In the genomic region with DNA sequence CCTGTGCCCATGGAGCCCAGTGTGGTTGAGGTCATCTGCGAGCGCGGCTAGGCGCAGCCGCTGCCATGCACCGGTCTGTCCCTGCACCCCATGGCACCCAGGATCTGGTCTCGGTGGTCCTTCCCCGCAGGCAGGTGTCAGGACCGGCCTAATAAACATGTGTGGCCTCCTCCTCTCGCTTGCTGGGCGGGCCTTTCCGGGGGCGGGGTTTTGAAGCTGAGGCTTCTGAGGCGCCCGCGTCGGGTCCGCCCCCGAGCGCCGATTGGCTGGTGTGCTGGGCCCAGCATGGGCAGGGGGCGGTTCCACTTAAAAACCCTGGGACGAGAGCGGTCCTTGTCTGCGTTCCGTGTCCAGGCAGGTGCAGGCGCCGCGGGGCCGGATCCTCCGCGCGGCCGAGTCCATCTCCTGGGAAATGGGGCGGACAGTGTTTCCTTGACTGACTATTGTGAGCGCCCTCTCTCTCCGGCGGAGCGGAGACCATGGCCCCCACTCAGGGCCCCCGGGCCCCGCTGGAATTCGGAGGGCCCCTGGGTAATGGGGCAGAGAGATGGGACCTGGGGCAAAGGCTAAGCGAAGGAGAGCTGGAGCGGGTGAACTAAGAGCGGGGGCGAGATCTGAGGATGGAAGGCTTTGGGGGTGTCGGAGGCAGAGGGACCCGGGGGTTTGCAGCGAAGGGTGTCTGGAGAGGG, we compare ENCODE assay signal across 1 cellular context.
TF ChIP-seq lines count a peak whose summit lies in the region.

A gene (plus strand): TSS at position 336 of the 689 bp plus-strand sequence. CDS start 144 bp downstream, at position 480.

TF ChIP-seq in HepG2, 621 proteins besides CTCF, POLR2A, EP300 and RAD21 (continued from another document and continues in another):
- TF ChIP-seq, protein P1, sequence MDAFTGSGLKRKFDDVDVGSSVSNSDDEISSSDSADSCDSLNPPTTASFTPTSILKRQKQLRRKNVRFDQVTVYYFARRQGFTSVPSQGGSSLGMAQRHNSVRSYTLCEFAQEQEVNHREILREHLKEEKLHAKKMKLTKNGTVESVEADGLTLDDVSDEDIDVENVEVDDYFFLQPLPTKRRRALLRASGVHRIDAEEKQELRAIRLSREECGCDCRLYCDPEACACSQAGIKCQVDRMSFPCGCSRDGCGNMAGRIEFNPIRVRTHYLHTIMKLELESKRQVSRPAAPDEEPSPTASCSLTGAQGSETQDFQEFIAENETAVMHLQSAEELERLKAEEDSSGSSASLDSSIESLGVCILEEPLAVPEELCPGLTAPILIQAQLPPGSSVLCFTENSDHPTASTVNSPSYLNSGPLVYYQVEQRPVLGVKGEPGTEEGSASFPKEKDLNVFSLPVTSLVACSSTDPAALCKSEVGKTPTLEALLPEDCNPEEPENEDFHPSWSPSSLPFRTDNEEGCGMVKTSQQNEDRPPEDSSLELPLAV (CRISPR knock-in tag; conservative IDR thresholded peaks at IDR 0.05; ENCODE audit: low read depth), result no peak
- TF ChIP-seq JUNB (CRISPR knock-in tag; IDR thresholded peaks at IDR 0.05; ENCODE audit: borderline replicate concordance) (no peak), RNF2 (conservative IDR thresholded peaks at IDR 0.05; ENCODE audit: low read depth) (no peak), MED1 (CRISPR knock-in tag; IDR thresholded peaks at IDR 0.05) (peak; percentile 74), PITX1 (CRISPR knock-in tag; IDR thresholded peaks at IDR 0.05) (peak; percentile 54; the same call in 1 of the 2 replicates), ZNF879 (CRISPR knock-in tag; IDR thresholded peaks at IDR 0.05) (no peak), ZNF20 (CRISPR knock-in tag; IDR thresholded peaks at IDR 0.05) (no peak), ZC3H4 (CRISPR knock-in tag; IDR thresholded peaks at IDR 0.05; ENCODE audit: borderline replicate concordance) (0 out of 2 replicates have a peak, but pooled peaks have one; percentile 32), CCDC6 (CRISPR knock-in tag; IDR thresholded peaks at IDR 0.05) (0 out of 2 replicates have a peak, but pooled peaks have one; percentile 46), NFYC (CRISPR knock-in tag; IDR thresholded peaks at IDR 0.05) (peak; percentile 86), ZNF30 (CRISPR knock-in tag; IDR thresholded peaks at IDR 0.05) (no peak), ETV5 (CRISPR knock-in tag; IDR thresholded peaks at IDR 0.05; ENCODE audit: borderline replicate concordance) (peak; percentile 34; the same call in 1 of the 2 replicates), ZNF543 (CRISPR knock-in tag; IDR thresholded peaks at IDR 0.05) (peak; percentile 77; the same call in 1 of the 2 replicates), PHF8 (CRISPR knock-in tag; IDR thresholded peaks at IDR 0.05) (peak; percentile 59; the same call in 1 of the 2 replicates), BRD4 (CRISPR knock-in tag; IDR thresholded peaks at IDR 0.05) (no peak), MIXL1 (CRISPR knock-in tag; IDR thresholded peaks at IDR 0.05) (peak; percentile 49; the same call in 1 of the 2 replicates), ONECUT2 (CRISPR knock-in tag; IDR thresholded peaks at IDR 0.05) (peak; percentile 47; the same call in 1 of the 2 replicates), KLF12 (CRISPR knock-in tag; IDR thresholded peaks at IDR 0.05; ENCODE audit: borderline replicate concordance) (peak; percentile 86; the same call in 1 of the 2 replicates), SATB2 (CRISPR knock-in tag; IDR thresholded peaks at IDR 0.05) (no peak), SRY (CRISPR knock-in tag; IDR thresholded peaks at IDR 0.05) (0 out of 2 replicates have a peak, but pooled peaks have one; percentile 42), ZNF547 (CRISPR knock-in tag; IDR thresholded peaks at IDR 0.05) (peak; percentile 16; the same call in 1 of the 2 replicates), TAF1 (CRISPR knock-in tag; IDR thresholded peaks at IDR 0.05) (peak; percentile 91), RBFOX2 (IDR thresholded peaks at IDR 0.05; ENCODE audit: low read depth, low read length) (peak; percentile 98), TOPORS (CRISPR knock-in tag; IDR thresholded peaks at IDR 0.05) (peak; percentile 62), ZNF816 (CRISPR knock-in tag; IDR thresholded peaks at IDR 0.05; ENCODE audit: borderline replicate concordance) (peak; percentile 32; the same call in 1 of the 2 replicates), RFXAP (CRISPR knock-in tag; IDR thresholded peaks at IDR 0.05; ENCODE audit: borderline replicate concordance) (0 out of 2 replicates have a peak, but pooled peaks have one; percentile 74), ZNF790 (CRISPR knock-in tag; IDR thresholded peaks at IDR 0.05; ENCODE audit: borderline replicate concordance) (0 out of 2 replicates have a peak, but pooled peaks have one; percentile 77), MAZ (IDR thresholded peaks at IDR 0.05; ENCODE audit: borderline replicate concordance, low read depth, low read length) (no peak; the same call in 1 of the 2 replicates), MAZ (CRISPR knock-in tag; IDR thresholded peaks at IDR 0.05; ENCODE audit: low read depth) (peak; percentile 67), GABPB1 (CRISPR knock-in tag; IDR thresholded peaks at IDR 0.05) (peak; percentile 77; the same call in 1 of the 2 replicates), MZF1 (CRISPR knock-in tag; IDR thresholded peaks at IDR 0.05; ENCODE audit: borderline replicate concordance) (no peak), ZFP62 (CRISPR knock-in tag; IDR thresholded peaks at IDR 0.05) (peak; percentile 74; the same call in 1 of the 2 replicates)
- TF ChIP-seq, protein P2, sequence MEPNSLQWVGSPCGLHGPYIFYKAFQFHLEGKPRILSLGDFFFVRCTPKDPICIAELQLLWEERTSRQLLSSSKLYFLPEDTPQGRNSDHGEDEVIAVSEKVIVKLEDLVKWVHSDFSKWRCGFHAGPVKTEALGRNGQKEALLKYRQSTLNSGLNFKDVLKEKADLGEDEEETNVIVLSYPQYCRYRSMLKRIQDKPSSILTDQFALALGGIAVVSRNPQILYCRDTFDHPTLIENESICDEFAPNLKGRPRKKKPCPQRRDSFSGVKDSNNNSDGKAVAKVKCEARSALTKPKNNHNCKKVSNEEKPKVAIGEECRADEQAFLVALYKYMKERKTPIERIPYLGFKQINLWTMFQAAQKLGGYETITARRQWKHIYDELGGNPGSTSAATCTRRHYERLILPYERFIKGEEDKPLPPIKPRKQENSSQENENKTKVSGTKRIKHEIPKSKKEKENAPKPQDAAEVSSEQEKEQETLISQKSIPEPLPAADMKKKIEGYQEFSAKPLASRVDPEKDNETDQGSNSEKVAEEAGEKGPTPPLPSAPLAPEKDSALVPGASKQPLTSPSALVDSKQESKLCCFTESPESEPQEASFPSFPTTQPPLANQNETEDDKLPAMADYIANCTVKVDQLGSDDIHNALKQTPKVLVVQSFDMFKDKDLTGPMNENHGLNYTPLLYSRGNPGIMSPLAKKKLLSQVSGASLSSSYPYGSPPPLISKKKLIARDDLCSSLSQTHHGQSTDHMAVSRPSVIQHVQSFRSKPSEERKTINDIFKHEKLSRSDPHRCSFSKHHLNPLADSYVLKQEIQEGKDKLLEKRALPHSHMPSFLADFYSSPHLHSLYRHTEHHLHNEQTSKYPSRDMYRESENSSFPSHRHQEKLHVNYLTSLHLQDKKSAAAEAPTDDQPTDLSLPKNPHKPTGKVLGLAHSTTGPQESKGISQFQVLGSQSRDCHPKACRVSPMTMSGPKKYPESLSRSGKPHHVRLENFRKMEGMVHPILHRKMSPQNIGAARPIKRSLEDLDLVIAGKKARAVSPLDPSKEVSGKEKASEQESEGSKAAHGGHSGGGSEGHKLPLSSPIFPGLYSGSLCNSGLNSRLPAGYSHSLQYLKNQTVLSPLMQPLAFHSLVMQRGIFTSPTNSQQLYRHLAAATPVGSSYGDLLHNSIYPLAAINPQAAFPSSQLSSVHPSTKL (CRISPR knock-in tag; IDR thresholded peaks at IDR 0.05), result peak; percentile 31; the same call in 1 of the 2 replicates
- TF ChIP-seq, protein P3, sequence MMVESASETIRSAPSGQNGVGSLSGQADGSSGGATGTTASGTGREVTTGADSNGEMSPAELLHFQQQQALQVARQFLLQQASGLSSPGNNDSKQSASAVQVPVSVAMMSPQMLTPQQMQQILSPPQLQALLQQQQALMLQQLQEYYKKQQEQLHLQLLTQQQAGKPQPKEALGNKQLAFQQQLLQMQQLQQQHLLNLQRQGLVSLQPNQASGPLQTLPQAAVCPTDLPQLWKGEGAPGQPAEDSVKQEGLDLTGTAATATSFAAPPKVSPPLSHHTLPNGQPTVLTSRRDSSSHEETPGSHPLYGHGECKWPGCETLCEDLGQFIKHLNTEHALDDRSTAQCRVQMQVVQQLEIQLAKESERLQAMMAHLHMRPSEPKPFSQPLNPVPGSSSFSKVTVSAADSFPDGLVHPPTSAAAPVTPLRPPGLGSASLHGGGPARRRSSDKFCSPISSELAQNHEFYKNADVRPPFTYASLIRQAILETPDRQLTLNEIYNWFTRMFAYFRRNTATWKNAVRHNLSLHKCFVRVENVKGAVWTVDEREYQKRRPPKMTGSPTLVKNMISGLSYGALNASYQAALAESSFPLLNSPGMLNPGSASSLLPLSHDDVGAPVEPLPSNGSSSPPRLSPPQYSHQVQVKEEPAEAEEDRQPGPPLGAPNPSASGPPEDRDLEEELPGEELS (CRISPR knock-in tag; IDR thresholded peaks at IDR 0.05), result peak; percentile 46
- TF ChIP-seq, protein P4, sequence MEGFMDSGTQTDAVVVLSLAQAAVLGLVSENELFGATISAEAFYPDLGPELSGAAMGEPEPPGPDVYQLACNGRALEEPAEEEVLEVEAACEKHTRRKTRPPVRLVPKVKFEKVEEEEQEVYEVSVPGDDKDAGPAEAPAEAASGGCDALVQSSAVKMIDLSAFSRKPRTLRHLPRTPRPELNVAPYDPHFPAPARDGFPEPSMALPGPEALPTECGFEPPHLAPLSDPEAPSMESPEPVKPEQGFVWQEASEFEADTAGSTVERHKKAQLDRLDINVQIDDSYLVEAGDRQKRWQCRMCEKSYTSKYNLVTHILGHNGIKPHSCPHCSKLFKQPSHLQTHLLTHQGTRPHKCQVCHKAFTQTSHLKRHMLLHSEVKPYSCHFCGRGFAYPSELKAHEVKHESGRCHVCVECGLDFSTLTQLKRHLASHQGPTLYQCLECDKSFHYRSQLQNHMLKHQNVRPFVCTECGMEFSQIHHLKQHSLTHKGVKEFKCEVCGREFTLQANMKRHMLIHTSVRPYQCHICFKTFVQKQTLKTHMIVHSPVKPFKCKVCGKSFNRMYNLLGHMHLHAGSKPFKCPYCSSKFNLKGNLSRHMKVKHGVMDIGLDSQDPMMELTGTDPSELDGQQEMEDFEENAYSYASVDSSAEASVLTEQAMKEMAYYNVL (CRISPR knock-in tag; IDR thresholded peaks at IDR 0.05; ENCODE audit: borderline replicate concordance), result 0 out of 2 replicates have a peak, but pooled peaks have one; percentile 33
- TF ChIP-seq, protein P5, sequence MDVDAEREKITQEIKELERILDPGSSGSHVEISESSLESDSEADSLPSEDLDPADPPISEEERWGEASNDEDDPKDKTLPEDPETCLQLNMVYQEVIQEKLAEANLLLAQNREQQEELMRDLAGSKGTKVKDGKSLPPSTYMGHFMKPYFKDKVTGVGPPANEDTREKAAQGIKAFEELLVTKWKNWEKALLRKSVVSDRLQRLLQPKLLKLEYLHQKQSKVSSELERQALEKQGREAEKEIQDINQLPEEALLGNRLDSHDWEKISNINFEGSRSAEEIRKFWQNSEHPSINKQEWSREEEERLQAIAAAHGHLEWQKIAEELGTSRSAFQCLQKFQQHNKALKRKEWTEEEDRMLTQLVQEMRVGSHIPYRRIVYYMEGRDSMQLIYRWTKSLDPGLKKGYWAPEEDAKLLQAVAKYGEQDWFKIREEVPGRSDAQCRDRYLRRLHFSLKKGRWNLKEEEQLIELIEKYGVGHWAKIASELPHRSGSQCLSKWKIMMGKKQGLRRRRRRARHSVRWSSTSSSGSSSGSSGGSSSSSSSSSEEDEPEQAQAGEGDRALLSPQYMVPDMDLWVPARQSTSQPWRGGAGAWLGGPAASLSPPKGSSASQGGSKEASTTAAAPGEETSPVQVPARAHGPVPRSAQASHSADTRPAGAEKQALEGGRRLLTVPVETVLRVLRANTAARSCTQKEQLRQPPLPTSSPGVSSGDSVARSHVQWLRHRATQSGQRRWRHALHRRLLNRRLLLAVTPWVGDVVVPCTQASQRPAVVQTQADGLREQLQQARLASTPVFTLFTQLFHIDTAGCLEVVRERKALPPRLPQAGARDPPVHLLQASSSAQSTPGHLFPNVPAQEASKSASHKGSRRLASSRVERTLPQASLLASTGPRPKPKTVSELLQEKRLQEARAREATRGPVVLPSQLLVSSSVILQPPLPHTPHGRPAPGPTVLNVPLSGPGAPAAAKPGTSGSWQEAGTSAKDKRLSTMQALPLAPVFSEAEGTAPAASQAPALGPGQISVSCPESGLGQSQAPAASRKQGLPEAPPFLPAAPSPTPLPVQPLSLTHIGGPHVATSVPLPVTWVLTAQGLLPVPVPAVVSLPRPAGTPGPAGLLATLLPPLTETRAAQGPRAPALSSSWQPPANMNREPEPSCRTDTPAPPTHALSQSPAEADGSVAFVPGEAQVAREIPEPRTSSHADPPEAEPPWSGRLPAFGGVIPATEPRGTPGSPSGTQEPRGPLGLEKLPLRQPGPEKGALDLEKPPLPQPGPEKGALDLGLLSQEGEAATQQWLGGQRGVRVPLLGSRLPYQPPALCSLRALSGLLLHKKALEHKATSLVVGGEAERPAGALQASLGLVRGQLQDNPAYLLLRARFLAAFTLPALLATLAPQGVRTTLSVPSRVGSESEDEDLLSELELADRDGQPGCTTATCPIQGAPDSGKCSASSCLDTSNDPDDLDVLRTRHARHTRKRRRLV (CRISPR knock-in tag; IDR thresholded peaks at IDR 0.05), result peak; percentile 70; the same call in 1 of the 2 replicates
- TF ChIP-seq, protein P6, sequence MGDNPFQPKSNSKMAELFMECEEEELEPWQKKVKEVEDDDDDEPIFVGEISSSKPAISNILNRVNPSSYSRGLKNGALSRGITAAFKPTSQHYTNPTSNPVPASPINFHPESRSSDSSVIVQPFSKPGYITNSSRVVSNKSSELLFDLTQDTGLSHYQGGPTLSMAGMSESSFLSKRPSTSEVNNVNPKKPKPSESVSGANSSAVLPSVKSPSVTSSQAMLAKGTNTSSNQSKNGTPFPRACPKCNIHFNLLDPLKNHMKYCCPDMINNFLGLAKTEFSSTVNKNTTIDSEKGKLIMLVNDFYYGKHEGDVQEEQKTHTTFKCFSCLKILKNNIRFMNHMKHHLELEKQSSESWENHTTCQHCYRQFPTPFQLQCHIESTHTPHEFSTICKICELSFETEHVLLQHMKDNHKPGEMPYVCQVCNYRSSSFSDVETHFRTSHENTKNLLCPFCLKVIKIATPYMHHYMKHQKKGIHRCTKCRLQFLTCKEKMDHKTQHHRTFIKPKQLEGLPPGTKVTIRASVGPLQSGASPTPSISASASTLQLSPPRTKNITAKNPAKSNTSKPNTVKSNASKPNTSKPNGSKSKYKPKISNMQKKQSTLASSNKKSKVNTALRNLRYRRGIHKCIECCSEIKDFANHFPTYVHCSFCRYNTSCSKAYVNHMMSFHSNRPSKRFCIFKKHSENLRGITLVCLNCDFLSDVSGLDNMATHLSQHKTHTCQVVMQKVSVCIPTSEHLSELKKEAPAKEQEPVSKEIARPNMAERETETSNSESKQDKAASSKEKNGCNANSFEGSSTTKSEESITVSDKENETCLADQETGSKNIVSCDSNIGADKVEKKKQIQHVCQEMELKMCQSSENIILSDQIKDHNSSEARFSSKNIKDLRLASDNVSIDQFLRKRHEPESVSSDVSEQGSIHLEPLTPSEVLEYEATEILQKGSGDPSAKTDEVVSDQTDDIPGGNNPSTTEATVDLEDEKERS (CRISPR knock-in tag; IDR thresholded peaks at IDR 0.05), result peak; percentile 52; the same call in 1 of the 2 replicates
- TF ChIP-seq, protein P7, sequence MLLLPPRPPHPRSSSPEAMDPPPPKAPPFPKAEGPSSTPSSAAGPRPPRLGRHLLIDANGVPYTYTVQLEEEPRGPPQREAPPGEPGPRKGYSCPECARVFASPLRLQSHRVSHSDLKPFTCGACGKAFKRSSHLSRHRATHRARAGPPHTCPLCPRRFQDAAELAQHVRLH (CRISPR knock-in tag; IDR thresholded peaks at IDR 0.05; ENCODE audit: borderline replicate concordance, low read depth), result no peak; the same call in 1 of the 2 replicates
